Comparison of ENCODE assay signal across 23 cellular contexts in the genomic region with DNA sequence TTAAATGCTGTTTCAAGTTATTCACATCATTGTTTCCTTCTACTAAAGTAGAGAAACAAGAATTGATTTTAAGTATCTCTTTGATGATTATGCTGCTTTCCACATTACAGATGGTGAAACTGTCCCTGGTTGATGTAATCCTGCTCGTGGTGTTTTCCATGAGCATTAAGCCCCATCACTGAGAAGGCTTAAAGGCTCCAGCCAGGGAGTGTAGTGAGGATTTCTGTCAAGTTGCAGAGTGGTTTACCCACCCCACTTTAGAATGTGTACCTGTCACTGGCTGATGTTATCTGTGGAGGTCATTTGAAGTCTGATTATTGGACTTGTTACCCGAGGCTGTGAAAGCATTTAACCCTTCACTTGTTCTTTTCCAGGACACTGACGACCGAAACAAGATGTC. TPM values are rescaled to one million over a fixed set of nuclear protein-coding genes. Genes with fewer than 3 reads are reported as not detected.
A peak's percentile ranks its signal among the peaks of the same experiment; 100 is the strongest.
DNase-seq lines count a peak whose midpoint lies in the region; ATAC-seq and TF ChIP-seq lines count a peak whose summit lies in the region.
"Had no signal": no experiment of that assay in that cellular context is flagged by ENCODE, and none has a peak within 500 bp of the region (broad histone marks: within the 10 kb centered on the region; RNA-seq: fewer than 3 reads in every experiment).

No MANE protein-coding gene starts in this region.

- H3K27ac ChIP-seq in Karpas-422 (ENCODE audit: low read length) (no peak overlapping the region), SK-N-SH (ENCODE audit: low read depth in 2 of 2, low read length in 1 of 2) (no peak overlapping the region)
- H3K27ac ChIP-seq: body of pancreas, SJSA1, tibial nerve had no signal

- no peaks in the 10 kb centered on the region for H3K79me2 ChIP-seq in Karpas-422 (ENCODE audit: low read length)
- H3K79me2 ChIP-seq in SK-N-SH (ENCODE audit: insufficient read depth), result no peaks in the 10 kb centered on the region

- 0 out of 2 replicates have a peak, but pooled peaks cover 8% of the 10 kb centered on the region for H4K20me1 ChIP-seq in Karpas-422 (ENCODE audit: insufficient read depth, low read depth, low read length)
- H4K20me1 ChIP-seq in SK-N-SH (ENCODE audit: insufficient read depth), result no peaks in the 10 kb centered on the region

- TF ChIP-seq RAD21 in SK-N-SH (IDR thresholded peaks at IDR 0.05; ENCODE audit: low read length), result no peak

- H3K4me1 ChIP-seq in Caco-2, result peaks cover 15% of the 10 kb centered on the region
- no peaks in the 10 kb centered on the region for H3K4me1 ChIP-seq in Karpas-422 (ENCODE audit: low read length)
- no peaks in the 10 kb centered on the region for H3K4me1 ChIP-seq in SK-N-SH (ENCODE audit: control insufficient read depth in 1 of 2, insufficient read depth in 2 of 2, low read depth in 1 of 2, low read length in 1 of 2)
- H3K4me1 ChIP-seq: body of pancreas, SJSA1 had no signal

- peaks cover 40% of the 10 kb centered on the region for H3K4me1 Mint-ChIP-seq in Caco-2 (ENCODE audit: low read depth, unreplicated experiment)
- H3K4me1 Mint-ChIP-seq in activated T-helper 17 cell treated with anti-CD3 and anti-CD28 coated beads, Interleukin-2, amount 50 U/mL, for 72 hours, result peaks cover 10% of the 10 kb centered on the region
- H3K4me1 Mint-ChIP-seq in activated T-helper 2 cell treated with anti-CD3 and anti-CD28 coated beads, Interferon-gamma antibody, Interleukin-2, Interleukin-4, amounts not matched to agents 10 μg/mL and 5 μg/mL and 100 μg/mL, durations not matched to agents 14 hours and 24 hours and 36 hours (ENCODE audit: low read depth), result peaks cover 6% of the 10 kb centered on the region

- H3K27me3 ChIP-seq in Caco-2 (replicated peaks; ENCODE audit: control insufficient read depth, insufficient read depth, low read length) (no peaks in the 10 kb centered on the region), Karpas-422 (ENCODE audit: low read length) (no peaks in the 10 kb centered on the region), SK-N-SH (ENCODE audit: insufficient read depth) (no peaks in the 10 kb centered on the region)
- H3K27me3 ChIP-seq: body of pancreas, SJSA1, spleen, tibial nerve had no signal

- no peak overlapping the region for H3K4me3 ChIP-seq in Caco-2 (ENCODE audit: low read depth, low read length)
- no peak overlapping the region for H3K4me3 ChIP-seq in Karpas-422 (ENCODE audit: low read length)
- no peak overlapping the region for H3K4me3 ChIP-seq in SK-N-SH (ENCODE audit: low read depth in 2 of 2, low read length in 1 of 2)
- H3K4me3 ChIP-seq: body of pancreas, SJSA1, spleen, tibial nerve had no signal

- no TSS peak for BruUV-seq in Caco-2 (replicated peaks; lab: Mats Ljungman, UMichigan)

- H3K36me3 ChIP-seq in Caco-2 (ENCODE audit: control insufficient read depth, insufficient read depth, low read length) (peaks cover 5% of the 10 kb centered on the region), Karpas-422 (ENCODE audit: insufficient read depth, low read length) (peaks cover 66% of the 10 kb centered on the region), SK-N-SH (replicated peaks in 1 of 2; ENCODE audit: control insufficient read depth in 1 of 2, insufficient read depth in 2 of 2, low read length in 1 of 2) (peaks cover 67 to 73% of the 10 kb centered on the region in 2 experiments)

- no peaks in the 10 kb centered on the region for H3K9me3 ChIP-seq in Caco-2
- H3K9me3 ChIP-seq in Karpas-422 (ENCODE audit: low read length), result no peaks in the 10 kb centered on the region
- no peaks in the 10 kb centered on the region for H3K9me3 ChIP-seq in SK-N-SH
- H3K9me3 ChIP-seq: body of pancreas, SJSA1, spleen, tibial nerve had no signal

- H3K4me2 ChIP-seq in Karpas-422 (ENCODE audit: low read depth, low read length, poor library complexity, severe bottlenecking) (no peak overlapping the region), SK-N-SH (no peak overlapping the region)

- no peaks in the 10 kb centered on the region for H3K27me3 Mint-ChIP-seq in Caco-2 (ENCODE audit: insufficient read depth, unreplicated experiment)
- H3K27me3 Mint-ChIP-seq in activated T-helper 17 cell treated with anti-CD3 and anti-CD28 coated beads, Interleukin-2, amount 50 U/mL, for 72 hours, result no peaks in the 10 kb centered on the region
- H3K27me3 Mint-ChIP-seq in activated T-helper 2 cell treated with anti-CD3 and anti-CD28 coated beads, Interferon-gamma antibody, Interleukin-2, Interleukin-4, amounts not matched to agents 10 μg/mL and 5 μg/mL and 100 μg/mL, durations not matched to agents 14 hours and 24 hours and 36 hours (ENCODE audit: low read depth), result no peaks in the 10 kb centered on the region

- DNase-seq in AG20443 (ENCODE audit: low spot score) (peak; percentile 25), Caco-2 (peak; percentile 61 to 73), iris pigment epithelial cell (ENCODE audit: low read depth) (peak; percentile 40), Karpas-422 (no peak), SK-N-SH (no peak)
- DNase-seq in activated T-helper 2 cell treated with anti-CD3 and anti-CD28 coated beads, Interferon-gamma antibody, Interleukin-2, Interleukin-4, amounts not matched to agents 10 μg/mL and 5 μg/mL and 100 μg/mL, durations not matched to agents 14 hours and 24 hours and 36 hours (ENCODE audit: low spot score), result no peak
- DNase-seq: activated CD4-positive, alpha-beta T cell treated with anti-CD3 and anti-CD28 coated beads for 48 hours; AML-193; body of pancreas; MM.1S; NCI-H1417 treated with DMSO at 0.1 percent for 48 hours; occipital lobe; retina; stimulated activated CD4-positive, alpha-beta T cell treated with anti-CD3 and anti-CD28 coated beads, Interleukin-4, amount 100 ng/mL, for 4 hours; stimulated activated naive CD8-positive, alpha-beta T cell treated with anti-CD3 and anti-CD28 coated beads, Interleukin-15, Interleukin-2, amounts not matched to agents 100 U/mL and 50 U/mL, for 24 hours had no signal

- 70% methylated on average over 4 of the region's 4 CpGs for WGBS in SK-N-SH (ENCODE audit: low lambda C conversion rate)

- H3K9me2 ChIP-seq in Karpas-422 (replicated peaks; ENCODE audit: insufficient read depth, low read length) (no peaks in the 10 kb centered on the region), SK-N-SH (no peaks in the 10 kb centered on the region)

- TF ChIP-seq CTCF in Caco-2 (IDR thresholded peaks at IDR 0.05; ENCODE audit: insufficient read depth in 1 of 2, low read depth in 1 of 2, low read length in 1 of 2, severe bottlenecking in 1 of 2, unreplicated experiment in 1 of 2) (no peak), SK-N-SH (IDR thresholded peaks at IDR 0.05) (no peak)

- H3K9me3 Mint-ChIP-seq in Caco-2 (ENCODE audit: unreplicated experiment), result no peaks in the 10 kb centered on the region
- no peaks in the 10 kb centered on the region for H3K9me3 Mint-ChIP-seq in activated T-helper 17 cell treated with anti-CD3 and anti-CD28 coated beads, Interleukin-2, amount 50 U/mL, for 72 hours
- H3K9me3 Mint-ChIP-seq in activated T-helper 2 cell treated with anti-CD3 and anti-CD28 coated beads, Interferon-gamma antibody, Interleukin-2, Interleukin-4, amounts not matched to agents 10 μg/mL and 5 μg/mL and 100 μg/mL, durations not matched to agents 14 hours and 24 hours and 36 hours, result no peaks in the 10 kb centered on the region
- H3K9me3 Mint-ChIP-seq: activated naive CD4-positive, alpha-beta T cell treated with anti-CD3 and anti-CD28 coated beads, Interleukin-2, amount 50 U/mL, for 72 hours; T-helper 1 cell treated with Interleukin-12 subunit alpha and Interleukin-12 subunit beta and Interleukin-4 antibody, amounts not matched to agents 30 μg/mL and 1 μg/mL, for 36 hours had no signal

- H2AFZ ChIP-seq in Karpas-422 (ENCODE audit: low read length) (no peak overlapping the region), SK-N-SH (ENCODE audit: low read depth) (no peak overlapping the region)

- H3K4me3 Mint-ChIP-seq in Caco-2 (ENCODE audit: unreplicated experiment), result no peak overlapping the region
- H3K4me3 Mint-ChIP-seq in activated T-helper 17 cell treated with anti-CD3 and anti-CD28 coated beads, Interleukin-2, amount 50 U/mL, for 72 hours, result no peak overlapping the region
- no peak overlapping the region for H3K4me3 Mint-ChIP-seq in activated T-helper 2 cell treated with anti-CD3 and anti-CD28 coated beads, Interferon-gamma antibody, Interleukin-2, Interleukin-4, amounts not matched to agents 10 μg/mL and 5 μg/mL and 100 μg/mL, durations not matched to agents 14 hours and 24 hours and 36 hours (ENCODE audit: low read depth)
- H3K4me3 Mint-ChIP-seq: T-helper 1 cell treated with Interleukin-12 subunit alpha and Interleukin-12 subunit beta and Interleukin-4 antibody, amounts not matched to agents 30 μg/mL and 1 μg/mL, for 36 hours had no signal

- CTCF ChIA-PET in Caco-2 (lab: Charles Lee), result no interaction called here
- CTCF ChIA-PET in SK-N-SH (lab: Yijun Ruan, JAX), result no interaction called here

- POLR2A ChIA-PET in Caco-2 (lab: Charles Lee), result interaction anchor here (0.6 to 2.0 kb wide), 2 partner anchors 9 to 49 kb away, joined by 3 to 8 read pairs; no protein-coding TSS in a partner anchor
- POLR2A ChIA-PET in SK-N-SH (lab: Yijun Ruan, JAX), result no interaction called here

- H3K27ac Mint-ChIP-seq in Caco-2 (ENCODE audit: unreplicated experiment), result peak overlapping the region; percentile 69
- no peak overlapping the region for H3K27ac Mint-ChIP-seq in activated T-helper 17 cell treated with anti-CD3 and anti-CD28 coated beads, Interleukin-2, amount 50 U/mL, for 72 hours
- no peak overlapping the region for H3K27ac Mint-ChIP-seq in activated T-helper 2 cell treated with anti-CD3 and anti-CD28 coated beads, Interferon-gamma antibody, Interleukin-2, Interleukin-4, amounts not matched to agents 10 μg/mL and 5 μg/mL and 100 μg/mL, durations not matched to agents 14 hours and 24 hours and 36 hours
- H3K27ac Mint-ChIP-seq: T-helper 1 cell treated with Interleukin-12 subunit alpha and Interleukin-12 subunit beta and Interleukin-4 antibody, amounts not matched to agents 30 μg/mL and 1 μg/mL, for 36 hours had no signal

- peaks cover 98% of the 10 kb centered on the region for H3K36me3 Mint-ChIP-seq in Caco-2 (ENCODE audit: insufficient read depth, unreplicated experiment)
- peaks cover 100% of the 10 kb centered on the region for H3K36me3 Mint-ChIP-seq in activated T-helper 17 cell treated with anti-CD3 and anti-CD28 coated beads, Interleukin-2, amount 50 U/mL, for 72 hours (ENCODE audit: low read depth)
- H3K36me3 Mint-ChIP-seq in activated T-helper 2 cell treated with anti-CD3 and anti-CD28 coated beads, Interferon-gamma antibody, Interleukin-2, Interleukin-4, amounts not matched to agents 10 μg/mL and 5 μg/mL and 100 μg/mL, durations not matched to agents 14 hours and 24 hours and 36 hours (ENCODE audit: low read depth), result peaks cover 85% of the 10 kb centered on the region

- intact Hi-C loops in Caco-2 (cut with micrococcal nuclease; ENCODE audit: unreplicated experiment), result loop anchor here (1.0 kb wide), 1 partner anchor 10 kb away; no protein-coding TSS in a partner anchor
- intact Hi-C loops in activated T-helper 2 cell treated with anti-CD3 and anti-CD28 coated beads, Interferon-gamma antibody, Interleukin-2, Interleukin-4, amounts not matched to agents 10 μg/mL and 5 μg/mL and 100 μg/mL, durations not matched to agents 14 hours and 24 hours and 36 hours (cut with micrococcal nuclease), result no loop called here

- H3K9ac ChIP-seq in Karpas-422 (ENCODE audit: low read length) (no peak overlapping the region), SK-N-SH (no peak overlapping the region)

- peaks cover 14% of the 10 kb centered on the region for H3F3A ChIP-seq in SK-N-SH (replicated peaks; ENCODE audit: insufficient read depth)

- no peak for TF ChIP-seq EP300 in SK-N-SH (IDR thresholded peaks at IDR 0.05; ENCODE audit: borderline replicate concordance in 1 of 2, low read depth in 1 of 2, low read length in 1 of 2)

- peak; percentile 21 for ATAC-seq in activated T-helper 17 cell treated with anti-CD3 and anti-CD28 coated beads, Interleukin-2, amount 50 U/mL, for 72 hours (replicated peaks)
- ATAC-seq: body of pancreas; stimulated activated naive CD8-positive, alpha-beta T cell treated with anti-CD3 and anti-CD28 coated beads, Interleukin-15, Interleukin-2, amounts not matched to agents 100 U/mL and 50 U/mL, for 24 hours had no signal

RNA-seq across cellular contexts. Expression of gene CERS2, which starts 12.9 kb away (rescaled TPM):
- 360 and 379 TPM in 2 replicates for total RNA-seq in Caco-2 (2022)
- total RNA-seq in activated T-helper 17 cell treated with anti-CD3 and anti-CD28 coated beads, Interleukin-2, amount 50 U/mL, for 72 hours, result 100 to 1,000 TPM; 114 to 212 TPM
- total RNA-seq in activated T-helper 2 cell treated with anti-CD3 and anti-CD28 coated beads, Interferon-gamma antibody, Interleukin-2, Interleukin-4, amounts not matched to agents 10 μg/mL and 5 μg/mL and 100 μg/mL, durations not matched to agents 14 hours and 24 hours and 36 hours, result 176 and 196 TPM in 2 replicates
- total RNA-seq in Karpas-422 (2014; rRNA removed; shearing (Covaris generic); ENCODE audit: low replicate concordance), result 91.6 and 140 TPM in 2 replicates
- 150 and 225 TPM in 2 replicates for polyA plus RNA-seq in SK-N-SH (2012; rRNA removed)
- polyA plus RNA-seq in SK-N-SH (2012; cell fraction: cytosol; rRNA removed), result 143 and 201 TPM in 2 replicates
- 99.8 and 170 TPM in 2 replicates for polyA plus RNA-seq in SK-N-SH (2012; cell fraction: nucleus; rRNA removed)

RNA-seq across cellular contexts. Expression of gene ANXA9, which starts 20.3 kb away (rescaled TPM):
- total RNA-seq in Caco-2 (2022), result 30.0 and 42.5 TPM in 2 replicates
- under 1 TPM; 0.19 to 0.30 TPM for total RNA-seq in activated T-helper 17 cell treated with anti-CD3 and anti-CD28 coated beads, Interleukin-2, amount 50 U/mL, for 72 hours
- total RNA-seq in activated T-helper 2 cell treated with anti-CD3 and anti-CD28 coated beads, Interferon-gamma antibody, Interleukin-2, Interleukin-4, amounts not matched to agents 10 μg/mL and 5 μg/mL and 100 μg/mL, durations not matched to agents 14 hours and 24 hours and 36 hours, result 0.32 TPM in 1 of 2 replicates, not detected in the other
- total RNA-seq in Karpas-422 (2014; rRNA removed; shearing (Covaris generic); ENCODE audit: low replicate concordance), result 0.19 and 0.47 TPM in 2 replicates
- polyA plus RNA-seq in SK-N-SH (2012; rRNA removed), result 0.07 and 0.21 TPM in 2 replicates
- 0.05 and 0.16 TPM in 2 replicates for polyA plus RNA-seq in SK-N-SH (2012; cell fraction: cytosol; rRNA removed)
- polyA plus RNA-seq in SK-N-SH (2012; cell fraction: nucleus; rRNA removed), result 0.76 and 0.82 TPM in 2 replicates
- total RNA-seq: activated naive CD4-positive, alpha-beta T cell treated with anti-CD3 and anti-CD28 coated beads, Interleukin-2, amount 50 U/mL, for 72 hours; glomerular endothelial cell; myocyte; occipital lobe; SJSA1 had no signal

RNA-seq across cellular contexts. Expression of gene SETDB1, which starts 35.6 kb away (rescaled TPM):
- total RNA-seq in Caco-2 (2022), result 45.0 and 46.7 TPM in 2 replicates
- 10 to 100 TPM; 49.3 to 74.3 TPM for total RNA-seq in activated T-helper 17 cell treated with anti-CD3 and anti-CD28 coated beads, Interleukin-2, amount 50 U/mL, for 72 hours
- 60.9 and 61.1 TPM in 2 replicates for total RNA-seq in activated T-helper 2 cell treated with anti-CD3 and anti-CD28 coated beads, Interferon-gamma antibody, Interleukin-2, Interleukin-4, amounts not matched to agents 10 μg/mL and 5 μg/mL and 100 μg/mL, durations not matched to agents 14 hours and 24 hours and 36 hours
- total RNA-seq in Karpas-422 (2014; rRNA removed; shearing (Covaris generic); ENCODE audit: low replicate concordance), result 47.0 and 60.1 TPM in 2 replicates
- polyA plus RNA-seq in SK-N-SH (2012; rRNA removed), result 29.9 and 43.0 TPM in 2 replicates
- 25.3 and 26.8 TPM in 2 replicates for polyA plus RNA-seq in SK-N-SH (2012; cell fraction: cytosol; rRNA removed)
- polyA plus RNA-seq in SK-N-SH (2012; cell fraction: nucleus; rRNA removed), result 58.8 and 89.1 TPM in 2 replicates

RNA-seq across cellular contexts. Expression of gene MINDY1, which starts 44.9 kb away (rescaled TPM):
- 15.6 and 16.9 TPM in 2 replicates for total RNA-seq in Caco-2 (2022)
- total RNA-seq in activated T-helper 17 cell treated with anti-CD3 and anti-CD28 coated beads, Interleukin-2, amount 50 U/mL, for 72 hours, result 10 to 100 TPM; 10.9 to 22.6 TPM
- 16.2 and 16.8 TPM in 2 replicates for total RNA-seq in activated T-helper 2 cell treated with anti-CD3 and anti-CD28 coated beads, Interferon-gamma antibody, Interleukin-2, Interleukin-4, amounts not matched to agents 10 μg/mL and 5 μg/mL and 100 μg/mL, durations not matched to agents 14 hours and 24 hours and 36 hours
- total RNA-seq in Karpas-422 (2014; rRNA removed; shearing (Covaris generic); ENCODE audit: low replicate concordance), result 9.9 and 13.0 TPM in 2 replicates
- 6.0 and 6.7 TPM in 2 replicates for polyA plus RNA-seq in SK-N-SH (2012; rRNA removed)
- 2.8 and 4.8 TPM in 2 replicates for polyA plus RNA-seq in SK-N-SH (2012; cell fraction: cytosol; rRNA removed)
- polyA plus RNA-seq in SK-N-SH (2012; cell fraction: nucleus; rRNA removed), result 17.5 and 19.8 TPM in 2 replicates

RNA-seq across cellular contexts. Expression of gene PRUNE1, which starts 46.5 kb away (rescaled TPM):
- 24.2 and 24.3 TPM in 2 replicates for total RNA-seq in Caco-2 (2022)
- 10 to 100 TPM; 12.5 to 15.3 TPM for total RNA-seq in activated T-helper 17 cell treated with anti-CD3 and anti-CD28 coated beads, Interleukin-2, amount 50 U/mL, for 72 hours
- total RNA-seq in activated T-helper 2 cell treated with anti-CD3 and anti-CD28 coated beads, Interferon-gamma antibody, Interleukin-2, Interleukin-4, amounts not matched to agents 10 μg/mL and 5 μg/mL and 100 μg/mL, durations not matched to agents 14 hours and 24 hours and 36 hours, result 15.1 and 15.5 TPM in 2 replicates
- total RNA-seq in Karpas-422 (2014; rRNA removed; shearing (Covaris generic); ENCODE audit: low replicate concordance), result 28.8 and 35.0 TPM in 2 replicates
- polyA plus RNA-seq in SK-N-SH (2012; rRNA removed), result 7.3 and 8.2 TPM in 2 replicates
- 6.7 and 7.5 TPM in 2 replicates for polyA plus RNA-seq in SK-N-SH (2012; cell fraction: cytosol; rRNA removed)
- polyA plus RNA-seq in SK-N-SH (2012; cell fraction: nucleus; rRNA removed), result 8.2 and 8.8 TPM in 2 replicates

Comparison
In these comparisons a context has a peak if more than half of its experiments do, and no peak if none do; other contexts are left out.
1. DNase-seq: peak in AG20443 (single experiment), Caco-2 (2 of 2) and iris pigment epithelial cell (single experiment); none in activated T-helper 2 cell treated with anti-CD3 and anti-CD28 coated beads, Interferon-gamma antibody, Interleukin-2, Interleukin-4, amounts not matched to agents 10 μg/mL and 5 μg/mL and 100 μg/mL, durations not matched to agents 14 hours and 24 hours and 36 hours (single experiment), Karpas-422 (single experiment) and SK-N-SH (single experiment).
2. RNA of gene ANXA9, which starts 20.3 kb away (total RNA-seq): 30.0 to 42.5 TPM in Caco-2; 0.32 TPM in activated T-helper 2 cell treated with anti-CD3 and anti-CD28 coated beads, Interferon-gamma antibody, Interleukin-2, Interleukin-4, amounts not matched to agents 10 μg/mL and 5 μg/mL and 100 μg/mL, durations not matched to agents 14 hours and 24 hours and 36 hours, 0.19 to 0.30 TPM in activated T-helper 17 cell treated with anti-CD3 and anti-CD28 coated beads, Interleukin-2, amount 50 U/mL, for 72 hours and 0.19 to 0.47 TPM in Karpas-422; every median in the first group is over 10 times any median in the second.